Comparison of ENCODE assay signal across 8 cellular contexts in the genomic region with DNA sequence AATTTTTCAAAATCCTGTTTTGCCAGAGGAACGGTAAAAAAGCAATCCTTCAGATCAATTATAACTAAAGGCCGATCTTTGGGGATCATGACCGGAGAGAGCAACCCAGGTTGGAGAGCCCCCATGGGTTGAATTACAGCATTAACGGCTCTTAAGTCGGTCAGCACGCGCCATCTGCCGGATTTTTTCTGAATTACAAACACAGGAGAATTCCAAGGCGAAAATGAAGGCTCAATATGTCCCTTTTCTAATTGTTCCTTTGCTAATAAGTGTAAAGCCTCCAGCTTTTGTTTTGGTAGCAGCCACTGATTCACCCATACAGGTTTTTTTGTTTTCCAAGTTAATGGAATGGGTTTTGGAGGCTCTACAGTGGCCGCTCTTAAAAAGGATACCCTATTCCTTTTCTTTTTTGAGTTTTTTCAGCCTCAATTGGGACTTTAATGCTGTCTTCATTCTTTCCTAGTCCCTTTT. TPM values are rescaled to one million over a fixed set of nuclear protein-coding genes. Genes with fewer than 3 reads are reported as not detected.
DNase-seq lines count a peak whose midpoint lies in the region; ATAC-seq and TF ChIP-seq lines count a peak whose summit lies in the region.

No MANE protein-coding gene starts in this region.

- H3K9ac ChIP-seq in H9 (ENCODE audit: extremely low read depth, insufficient read length, low read length): no peak overlapping the region

- H3K79me1 ChIP-seq in H9 (ENCODE audit: insufficient read depth, low read depth, low read length, poor library complexity, severe bottlenecking): no peaks in the 10 kb centered on the region

- no peak overlapping the region for H3K4me2 ChIP-seq in H9 (ENCODE audit: insufficient read depth, insufficient read length, low read length)

- H3K9me3 ChIP-seq in H9 (ENCODE audit: control insufficient read depth, low read depth, low read length): no peaks in the 10 kb centered on the region

- H3K79me2 ChIP-seq in H9 (ENCODE audit: insufficient read depth, low read length): no peaks in the 10 kb centered on the region

- H2BK20ac ChIP-seq in H9 (ENCODE audit: low read depth, low read length, poor library complexity, severe bottlenecking): no peak overlapping the region

- no peak overlapping the region for H3K18ac ChIP-seq in H9 (ENCODE audit: insufficient read length, low read depth, low read length)

- CTCF ChIA-PET in activated CD4-positive, alpha-beta T cell treated with anti-CD3 and anti-CD28 coated beads, Interleukin-2, amount 10 ng/mL, durations not matched to agents 7 days and 5 days (lab: Charles Lee): interaction anchor here (0.6 to 1.1 kb wide), 3 partner anchors 15 to 245 kb away, joined by 3 read pairs; no protein-coding TSS in a partner anchor

- no peaks in the 10 kb centered on the region for H4K20me1 ChIP-seq in H9 (ENCODE audit: control insufficient read depth, insufficient read depth, insufficient read length)

- H3T11ph ChIP-seq in H9 (ENCODE audit: low read length): no peak overlapping the region

- H3K9me3 Mint-ChIP-seq in H9: no peaks in the 10 kb centered on the region
- H3K9me3 Mint-ChIP-seq in activated CD4-positive, alpha-beta T cell treated with anti-CD3 and anti-CD28 coated beads, Interleukin-2, amount 10 ng/mL, durations not matched to agents 7 days and 5 days: no peaks in the 10 kb centered on the region

- H3K4ac ChIP-seq in H9 (ENCODE audit: low read depth, low read length): no peak overlapping the region

- POLR2A ChIA-PET in activated CD4-positive, alpha-beta T cell treated with anti-CD3 and anti-CD28 coated beads, Interleukin-2, amount 10 ng/mL, durations not matched to agents 7 days and 5 days (lab: Charles Lee): no interaction called here

- no peak for ATAC-seq in GM18502 (IDR thresholded peaks at IDR 0.05; ENCODE audit: poor library complexity, unreplicated experiment)

- H4K5ac ChIP-seq in H9 (ENCODE audit: insufficient read length, low read depth, low read length): no peak overlapping the region

- H3K4me3 Mint-ChIP-seq in H9: peak overlapping the region in 1 of 2 experiments; percentile 7; a peak in 1 of 5 replicates
- H3K4me3 Mint-ChIP-seq in activated CD4-positive, alpha-beta T cell treated with anti-CD3 and anti-CD28 coated beads, Interleukin-2, amount 10 ng/mL, durations not matched to agents 7 days and 5 days: no peak overlapping the region

- H2BK15ac ChIP-seq in H9 (ENCODE audit: low read depth, low read length): no peak overlapping the region

- H3K36me3 Mint-ChIP-seq in H9 (ENCODE audit: insufficient read depth in 1 of 3, low read depth in 3 of 3): no peaks in the 10 kb centered on the region
- H3K36me3 Mint-ChIP-seq in activated CD4-positive, alpha-beta T cell treated with anti-CD3 and anti-CD28 coated beads, Interleukin-2, amount 10 ng/mL, durations not matched to agents 7 days and 5 days (ENCODE audit: low read depth): no peaks in the 10 kb centered on the region

- peak overlapping the region; percentile 62 for H2AFZ ChIP-seq in H9 (ENCODE audit: low read length)

- H2BK12ac ChIP-seq in H9 (ENCODE audit: insufficient read length, low read depth, low read length): no peak overlapping the region

- no peak overlapping the region for H3K14ac ChIP-seq in H9 (ENCODE audit: insufficient read depth, low read length)

- no peaks in the 10 kb centered on the region for H3K23me2 ChIP-seq in H9 (ENCODE audit: insufficient read length, low read depth, low read length, poor library complexity, severe bottlenecking)

- no peaks in the 10 kb centered on the region for H3K27me3 ChIP-seq in H9 (ENCODE audit: insufficient read depth, low read length)

- no peak overlapping the region for H2AK5ac ChIP-seq in H9 (ENCODE audit: insufficient read length, low read length)

- no peak for DNase-seq in AG09319 (ENCODE audit: extremely low read depth, low read depth)
- peak; percentile 60 for DNase-seq in H9
- peak; percentile 88 for DNase-seq in NCI-H748 (lab: John Stamatoyannopoulos, UW; ENCODE audit: unreplicated experiment)
- peak; percentile 79 for DNase-seq in activated CD4-positive, alpha-beta T cell treated with anti-CD3 and anti-CD28 coated beads, Interleukin-2, amount 10 ng/mL, durations not matched to agents 7 days and 5 days
- peak; percentile 68 for DNase-seq in ecto neural progenitor cell (ENCODE audit: low spot score)
- peak; percentile 74 for DNase-seq in myocyte (ENCODE audit: low read depth)
- DNase-seq in stimulated activated CD8-positive, alpha-beta memory T cell treated with anti-CD3 and anti-CD28 coated beads, Interleukin-7, amount 100 ng/mL, for 4 hours (ENCODE audit: low read depth in 2 of 2): peak; percentile 21 to 57

- no peak overlapping the region for H4K8ac ChIP-seq in H9 (replicated peaks; ENCODE audit: insufficient read length, low read depth, low read length)

- no CpG with 5 or more reads among the region's 10 CpGs for WGBS in H9 (ENCODE audit: extremely low coverage, insufficient read length, low lambda C conversion rate)

- no peaks in the 10 kb centered on the region; the same call in 1 of the 2 replicates for H3K4me1 ChIP-seq in H9 (ENCODE audit: insufficient read depth, low read length)

- H2BK5ac ChIP-seq in H9 (ENCODE audit: insufficient read length, low read length): no peak overlapping the region

- no peak overlapping the region for H3K27ac ChIP-seq in H9 (ENCODE audit: insufficient read length, low read depth, low read length)

- peaks cover 22 to 32% of the 10 kb centered on the region in 2 experiments for H3K4me1 Mint-ChIP-seq in H9
- peaks cover 17% of the 10 kb centered on the region for H3K4me1 Mint-ChIP-seq in activated CD4-positive, alpha-beta T cell treated with anti-CD3 and anti-CD28 coated beads, Interleukin-2, amount 10 ng/mL, durations not matched to agents 7 days and 5 days

- H3K27ac Mint-ChIP-seq in H9: no peak overlapping the region; a peak in 1 of 7 replicates
- H3K27ac Mint-ChIP-seq in activated CD4-positive, alpha-beta T cell treated with anti-CD3 and anti-CD28 coated beads, Interleukin-2, amount 10 ng/mL, durations not matched to agents 7 days and 5 days: no peak overlapping the region

- no peak overlapping the region for H4K91ac ChIP-seq in H9 (ENCODE audit: insufficient read length, low read depth, low read length)

- H2BK120ac ChIP-seq in H9 (ENCODE audit: low read depth, low read length, poor library complexity, severe bottlenecking): no peak overlapping the region

- no peak overlapping the region for H3K56ac ChIP-seq in H9 (ENCODE audit: insufficient read length, low read depth, low read length)

- no peak overlapping the region for H3K23ac ChIP-seq in H9 (ENCODE audit: insufficient read length, low read depth, low read length)

- H3K27me3 Mint-ChIP-seq in H9 (ENCODE audit: low read depth): no peaks in the 10 kb centered on the region
- H3K27me3 Mint-ChIP-seq in activated CD4-positive, alpha-beta T cell treated with anti-CD3 and anti-CD28 coated beads, Interleukin-2, amount 10 ng/mL, durations not matched to agents 7 days and 5 days: no peaks in the 10 kb centered on the region

- TF ChIP-seq CTCF in AG09319 (IDR thresholded peaks at IDR 0.05; ENCODE audit: low read depth, low read length) (peak; percentile 54), H9 (conservative IDR thresholded peaks at IDR 0.05) (peak; percentile 75)

RNA-seq across cellular contexts. Expression of gene PTCRA, which starts 16.9 kb away (rescaled TPM):
- total RNA-seq in H9 (2021) (not detected in 2 replicates), myocyte (not detected in 2 replicates)
- not detected for total RNA-seq in activated CD4-positive, alpha-beta T cell treated with anti-CD3 and anti-CD28 coated beads, Interleukin-2, amount 10 ng/mL, durations not matched to agents 7 days and 5 days
- not detected for polyA plus RNA-seq in myocyte (2012)

RNA-seq across cellular contexts. Expression of gene RPL7L1, which starts 19.5 kb away (rescaled TPM):
- total RNA-seq in H9 (2021): 126 and 130 TPM in 2 replicates
- total RNA-seq in activated CD4-positive, alpha-beta T cell treated with anti-CD3 and anti-CD28 coated beads, Interleukin-2, amount 10 ng/mL, durations not matched to agents 7 days and 5 days: 10 to 100 TPM; 68.7 to 74.0 TPM
- 110 and 113 TPM in 2 replicates for total RNA-seq in myocyte
- polyA plus RNA-seq in myocyte (2012): 72.7 TPM

RNA-seq across cellular contexts. Expression of gene CNPY3, which starts 30.4 kb away (rescaled TPM):
- total RNA-seq in H9 (2021) (56.0 and 59.9 TPM in 2 replicates), myocyte (27.5 and 33.2 TPM in 2 replicates)
- 10 to 100 TPM; 69.7 to 75.0 TPM for total RNA-seq in activated CD4-positive, alpha-beta T cell treated with anti-CD3 and anti-CD28 coated beads, Interleukin-2, amount 10 ng/mL, durations not matched to agents 7 days and 5 days
- polyA plus RNA-seq in myocyte (2012): 40.0 TPM
